ENCODE assay signal across 11 cellular contexts in the genomic region with DNA sequence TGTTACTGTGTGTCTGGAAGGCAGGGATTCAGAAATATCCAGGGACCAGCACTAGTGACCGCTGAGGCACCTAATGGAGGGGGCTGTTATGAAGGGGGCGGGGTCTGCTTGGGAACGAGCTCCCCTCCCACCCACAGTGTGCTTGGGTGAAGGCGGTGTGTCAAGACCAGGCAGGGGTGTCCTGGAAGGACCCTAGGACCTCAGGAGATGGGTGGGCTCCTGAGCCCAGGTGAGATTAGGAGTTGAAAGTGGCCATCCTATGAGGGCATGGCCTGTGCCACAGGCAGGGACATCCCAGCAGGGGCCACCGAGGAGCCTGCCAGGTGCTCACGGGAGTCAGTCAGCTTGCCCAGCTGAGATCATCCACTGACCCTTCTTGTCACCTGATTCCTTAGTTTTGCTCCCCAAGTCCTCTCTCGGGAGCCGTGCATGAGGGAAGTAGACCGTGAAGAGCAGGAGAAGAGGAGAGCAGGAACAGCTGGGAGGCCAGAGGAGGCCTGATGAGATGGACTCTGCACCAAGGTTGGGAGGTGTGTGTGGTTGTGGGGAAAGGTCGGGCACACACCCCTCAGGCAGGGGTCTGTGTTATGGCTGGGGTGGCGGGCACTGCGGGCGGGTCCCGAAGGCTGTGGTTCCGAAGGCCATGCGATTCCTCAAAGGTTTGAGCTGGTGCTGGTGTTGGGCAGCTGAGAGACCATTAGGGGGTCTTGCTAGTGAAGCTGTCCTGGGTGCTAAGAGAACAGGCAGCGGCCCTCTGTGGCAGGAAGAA.
"Had no signal": no experiment of that assay in that cellular context is flagged by ENCODE, and none has a peak within 500 bp of the region (broad histone marks: within the 10 kb centered on the region; RNA-seq: fewer than 3 reads in every experiment).

No MANE protein-coding gene starts in this region.

- H3K4me1 Mint-ChIP-seq: activated naive CD8-positive, alpha-beta T cell treated with anti-CD3 and anti-CD28 coated beads for 36 hours had no signal

- H3K36me3 ChIP-seq: brain microvascular endothelial cell, tibial artery had no signal

- DNase-seq: activated CD4-positive, alpha-beta T cell treated with anti-CD3 and anti-CD28 coated beads, Interleukin-2, amount 50 U/mL, for 1 hour; activated gamma-delta T cell; activated naive CD8-positive, alpha-beta T cell treated with anti-CD3 and anti-CD28 coated beads for 36 hours; activated T-cell treated with anti-CD3 and anti-CD28 coated beads, Interleukin-2, amount 50 U/mL, for 1 hour; brain microvascular endothelial cell; foreskin melanocyte; left ventricle myocardium superior; SW 1271 had no signal

- H3K4me3 Mint-ChIP-seq: activated naive CD8-positive, alpha-beta T cell treated with anti-CD3 and anti-CD28 coated beads for 36 hours; T-helper 2 cell treated with Interferon-gamma antibody and Interleukin-4, amounts not matched to agents 5 μg/mL and 100 μg/mL, for 36 hours had no signal

- ATAC-seq: left ventricle myocardium superior had no signal

- H3K36me3 Mint-ChIP-seq: activated naive CD8-positive, alpha-beta T cell treated with anti-CD3 and anti-CD28 coated beads for 36 hours had no signal

- H3K27me3 ChIP-seq: brain microvascular endothelial cell, tibial artery had no signal

- H3K27ac Mint-ChIP-seq: activated naive CD8-positive, alpha-beta T cell treated with anti-CD3 and anti-CD28 coated beads for 36 hours; T-helper 2 cell treated with Interferon-gamma antibody and Interleukin-4, amounts not matched to agents 5 μg/mL and 100 μg/mL, for 36 hours had no signal

- H3K4me3 ChIP-seq: skin epidermis, tibial artery had no signal

- H3K9me3 Mint-ChIP-seq: activated naive CD8-positive, alpha-beta T cell treated with anti-CD3 and anti-CD28 coated beads for 36 hours; T-helper 2 cell treated with Interferon-gamma antibody and Interleukin-4, amounts not matched to agents 5 μg/mL and 100 μg/mL, for 36 hours had no signal

- H3K9me3 ChIP-seq: tibial artery had no signal

- H3K27ac ChIP-seq: brain microvascular endothelial cell, skin epidermis, tibial artery had no signal
